Comparison of ENCODE assay signal across 8 cellular contexts in genomic region chr4:7335363-7336066, GRCh38.
DNase-seq lines count a peak whose midpoint lies in the region; ATAC-seq, FAIRE-seq and TF ChIP-seq lines count a peak whose summit lies in the region.

No MANE protein-coding gene starts in this region.

- H3K9me3 Mint-ChIP-seq in MCF 10A (ENCODE audit: unreplicated experiment) = peaks cover 8% of the 10 kb centered on the region

- H3K36me3 Mint-ChIP-seq in MCF 10A (ENCODE audit: insufficient read depth, unreplicated experiment) = no peaks in the 10 kb centered on the region

- H3K9ac ChIP-seq in kidney (ENCODE audit: low read length in 2 of 2) = no peak overlapping the region

- ATAC-seq in HG02571 (IDR thresholded peaks at IDR 0.05; ENCODE audit: unreplicated experiment) = no peak
- no peak for ATAC-seq in HG03196 (IDR thresholded peaks at IDR 0.05; ENCODE audit: unreplicated experiment)

- DNase-seq in Daoy (ENCODE audit: low read depth) (peak; percentile 71), HK-2 (ENCODE audit: unreplicated experiment) (peak; percentile 59), SKM-1 treated with dmso at 0.1 percent for 144 hours (lab: John Stamatoyannopoulos, UW; ENCODE audit: unreplicated experiment) (peak; percentile 58), MCF 10A (ENCODE audit: unreplicated experiment) (peak; percentile 58), kidney (peak; percentile 82)
- peak in 2 of 3 experiments; percentile 19 to 67 for DNase-seq in stimulated activated CD4-positive, alpha-beta T cell treated with anti-CD3 and anti-CD28 coated beads, TNF-alpha, amount 100 ng/mL, for 24 hours (ENCODE audit: low read depth in 3 of 3)

- H3K36me3 ChIP-seq in kidney (ENCODE audit: control insufficient read depth in 1 of 2, insufficient read depth in 2 of 2, low read length in 2 of 2) = no peaks in the 10 kb centered on the region

- POLR2A ChIA-PET in MCF 10A (lab: Yijun Ruan, JAX) = interaction anchor here (0.6 kb wide), 1 partner anchor 24 kb away, joined by 3 read pairs; no protein-coding TSS in a partner anchor

- no peak for FAIRE-seq in kidney (lab: Jason Lieb, UNC)

- TF ChIP-seq CTCF in MCF 10A (IDR thresholded peaks at IDR 0.05; ENCODE audit: unreplicated experiment) (peak; percentile 63), kidney (IDR thresholded peaks at IDR 0.05; ENCODE audit: borderline replicate concordance, extremely low read depth, insufficient read depth) (peak; percentile 35)

- no peak overlapping the region for H3K4me3 Mint-ChIP-seq in MCF 10A (ENCODE audit: unreplicated experiment)

- peaks cover 0 to 2% of the 10 kb centered on the region in 2 donors for H3K4me1 ChIP-seq in kidney (ENCODE audit: control insufficient read depth in 1 of 2, insufficient read depth in 1 of 2, low read depth in 1 of 2, low read length in 2 of 2)

- intact Hi-C loops in MCF 10A (cut with micrococcal nuclease) = no loop called here
- intact Hi-C loops in kidney (cut with DNase I) = no loop called here

- peaks cover 6% of the 10 kb centered on the region for H3K4me1 Mint-ChIP-seq in MCF 10A (ENCODE audit: insufficient read depth, unreplicated experiment)

- H3K27ac ChIP-seq in kidney (ENCODE audit: low read depth in 2 of 2, low read length in 2 of 2) = no peak overlapping the region

- H3K9me3 ChIP-seq in kidney (ENCODE audit: control insufficient read depth in 1 of 2, low read length in 2 of 2) = no peaks in the 10 kb centered on the region

- BruUV-seq in MCF 10A (replicated peaks; lab: Mats Ljungman, UMichigan) = no TSS peak

- H3K27ac Mint-ChIP-seq in MCF 10A (ENCODE audit: low read depth, unreplicated experiment) = no peak overlapping the region

- H3K27me3 Mint-ChIP-seq in MCF 10A (ENCODE audit: insufficient read depth, unreplicated experiment) = no peaks in the 10 kb centered on the region

- CTCF ChIA-PET in MCF 10A (lab: Yijun Ruan, JAX) = interaction anchor here (0.6 to 1.7 kb wide), 16 partner anchors 8 to 474 kb away, joined by 3 to 11 read pairs (median 4); partner anchors contain the start of gene SORCS2

- H3K4me3 ChIP-seq in kidney (ENCODE audit: low read length in 2 of 2) = no peak overlapping the region
